8 cellular contexts compared by ENCODE assay signal in the genomic region with DNA sequence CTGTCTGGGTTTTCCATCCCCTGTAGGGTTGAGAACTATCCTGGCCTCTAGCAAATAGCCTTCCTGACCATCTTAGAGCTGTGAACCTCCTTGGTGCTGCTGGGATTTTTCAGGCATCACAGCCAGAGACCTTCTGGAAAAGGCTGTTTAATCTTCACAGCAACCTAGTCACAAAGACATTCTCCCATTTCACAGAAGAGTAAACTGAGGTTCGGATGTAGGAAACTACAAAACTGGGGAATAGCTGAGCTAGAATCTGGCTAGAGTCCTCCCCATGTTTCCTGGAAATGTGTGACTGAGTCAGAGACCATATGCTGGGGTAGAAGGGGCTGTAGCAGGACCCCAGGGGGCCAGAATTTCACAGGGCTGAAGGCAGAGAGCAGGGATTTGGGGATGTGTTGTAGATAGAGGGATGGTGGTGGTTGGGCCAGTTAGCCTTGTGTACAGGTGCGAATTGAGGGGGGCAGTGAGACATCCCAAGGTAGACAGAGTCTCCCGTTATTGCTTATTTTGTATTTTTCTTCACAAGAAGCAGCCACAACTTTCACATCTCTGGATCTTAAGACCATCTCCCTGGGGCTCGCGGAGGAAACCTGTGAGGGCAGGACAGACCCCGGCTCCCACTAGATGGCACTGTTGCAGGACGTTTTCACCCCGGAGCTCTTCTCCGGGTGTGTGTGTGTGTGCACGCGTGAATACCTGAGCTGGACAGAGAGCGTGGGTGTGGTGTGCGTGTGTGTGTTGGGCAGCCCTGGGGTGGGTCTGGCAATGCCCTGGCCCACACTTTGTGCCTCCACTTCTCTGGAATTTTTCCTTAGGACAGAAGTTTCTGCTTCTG.
A peak's percentile ranks its signal among the peaks of the same experiment; 100 is the strongest.
DNase-seq lines count a peak whose midpoint lies in the region; ATAC-seq, FAIRE-seq and TF ChIP-seq lines count a peak whose summit lies in the region.

No MANE protein-coding gene starts in this region.

- intact Hi-C loops in activated CD4-positive, alpha-beta T cell treated with anti-CD3 and anti-CD28 coated beads for 36 hours (cut with DNase I, micrococcal nuclease), result loop anchor here (2.0 to 5.0 kb wide), 2 partner anchors 91 to 217 kb away; no protein-coding TSS in a partner anchor
- intact Hi-C loops in HepG2 (cut with micrococcal nuclease; ENCODE audit: unreplicated experiment), result loop anchor here (2.0 to 5.0 kb wide), 3 partner anchors 91 to 217 kb away; no protein-coding TSS in a partner anchor

- CTCF ChIA-PET in HEK293T (lab: Yijun Ruan, JAX), result interaction anchor here (0.5 to 3.2 kb wide), 17 partner anchors 9 to 233 kb away, joined by 3 to 29 read pairs (median 3); no protein-coding TSS in a partner anchor
- CTCF ChIA-PET in activated CD4-positive, alpha-beta T cell treated with anti-CD3 and anti-CD28 coated beads for 36 hours (lab: Charles Lee), result interaction anchor here (0.6 to 3.0 kb wide), 23 partner anchors 9 to 565 kb away, joined by 3 to 26 read pairs (median 3); no protein-coding TSS in a partner anchor
- CTCF ChIA-PET in HepG2 (lab: Yijun Ruan, JAX; ENCODE audit: low intra/inter-chr PET ratio, low total read pairs), result interaction anchor here (1.6 to 3.1 kb wide), 3 partner anchors 91 to 218 kb away, joined by 5 to 45 read pairs (median 6); no protein-coding TSS in a partner anchor

- H3K9ac ChIP-seq in HepG2 (ENCODE audit: insufficient read depth, low read depth, low read length), result no peak overlapping the region

- peak; percentile 29 for DNase-seq in DMS53 treated with DMSO at 0.1 percent for 48 hours (lab: John Stamatoyannopoulos, UW; ENCODE audit: unreplicated experiment)
- DNase-seq in HEK293T (ENCODE audit: extremely low spot score), result peak; percentile 67
- peak; percentile 38 for DNase-seq in NCI-H2171 (lab: John Stamatoyannopoulos, UW)
- DNase-seq in activated CD4-positive, alpha-beta T cell treated with anti-CD3 and anti-CD28 coated beads for 36 hours, result peak; percentile 84
- peak; percentile 72 for DNase-seq in coronary artery (ENCODE audit: low spot score)
- peak; percentile 12 for DNase-seq in HepG2 (ENCODE audit: low spot score)
- DNase-seq in stimulated activated CD4-positive, alpha-beta T cell treated with anti-CD3 and anti-CD28 coated beads, TNF-alpha, amount 100 ng/mL, for 4 hours (ENCODE audit: low read depth in 3 of 3), result peak in 2 of 3 experiments; percentile 10 to 20

- TF ChIP-seq EP300 in HepG2 (IDR thresholded peaks at IDR 0.05; ENCODE audit: low read depth in 2 of 2, low read length in 2 of 2), result no peak
- no peak for TF ChIP-seq EP300 in HepG2 (CRISPR knock-in tag; IDR thresholded peaks at IDR 0.05; ENCODE audit: borderline replicate concordance)

- no peaks in the 10 kb centered on the region for H3K9me3 Mint-ChIP-seq in activated CD4-positive, alpha-beta T cell treated with anti-CD3 and anti-CD28 coated beads for 36 hours (ENCODE audit: low read depth)

- no TSS peak for BruUV-seq in HepG2 (replicated peaks; lab: Mats Ljungman, UMichigan)

- POLR2A ChIA-PET in HEK293T (lab: Yijun Ruan, JAX) (no interaction called here), HepG2 (lab: Yijun Ruan, JAX) (no interaction called here)
- POLR2A ChIA-PET in activated CD4-positive, alpha-beta T cell treated with anti-CD3 and anti-CD28 coated beads for 36 hours (lab: Charles Lee), result interaction anchor here (0.5 kb wide), 1 partner anchor 519 kb away, joined by 4 read pairs; no protein-coding TSS in a partner anchor

- peak; percentile 62 for ATAC-seq in activated CD4-positive, alpha-beta T cell treated with anti-CD3 and anti-CD28 coated beads for 36 hours
- peak; percentile 84 for ATAC-seq in HepG2
- ATAC-seq in GM21576 (IDR thresholded peaks at IDR 0.05; ENCODE audit: unreplicated experiment), result no peak

- WGBS in HepG2 (ENCODE audit: low lambda C conversion rate), result 2% methylated on average over 13 of the region's 13 CpGs

- no peak overlapping the region for H3K4me3 Mint-ChIP-seq in activated CD4-positive, alpha-beta T cell treated with anti-CD3 and anti-CD28 coated beads for 36 hours

- no peaks in the 10 kb centered on the region for H3K36me3 Mint-ChIP-seq in activated CD4-positive, alpha-beta T cell treated with anti-CD3 and anti-CD28 coated beads for 36 hours (ENCODE audit: low read depth)

- peaks cover 5% of the 10 kb centered on the region for H3K4me1 ChIP-seq in HepG2 (ENCODE audit: insufficient read depth, low read length)

- in situ Hi-C loops in HepG2 (cut with HindIII; ENCODE audit: extremely low pct_ligation_motif_present, low pct_unique_long_range_greater_than_20kb), result loop anchor here (5.0 kb wide), 1 partner anchor 216 kb away; no protein-coding TSS in a partner anchor

- TF ChIP-seq CTCF in coronary artery (IDR thresholded peaks at IDR 0.05) (peak; percentile 45), HepG2 (CRISPR knock-in tag; IDR thresholded peaks at IDR 0.05) (peak; percentile 83)

- no peaks in the 10 kb centered on the region for H3K9me3 ChIP-seq in HepG2 (ENCODE audit: low read length)

- H3K4me1 Mint-ChIP-seq in activated CD4-positive, alpha-beta T cell treated with anti-CD3 and anti-CD28 coated beads for 36 hours, result peaks cover 4% of the 10 kb centered on the region

- no peaks in the 10 kb centered on the region for H4K20me1 ChIP-seq in HepG2 (ENCODE audit: insufficient read depth, low read length)

- H3K27me3 ChIP-seq in HepG2 (ENCODE audit: control insufficient read depth in 1 of 2, insufficient read depth in 2 of 2, low read length in 2 of 2), result peaks cover 0 to 24% of the 10 kb centered on the region in 2 experiments; a peak in 3 of 5 replicates

- H3K36me3 ChIP-seq in HepG2 (replicated peaks in 1 of 2; ENCODE audit: control insufficient read depth in 1 of 2, insufficient read depth in 2 of 2, low read length in 2 of 2), result no peaks in the 10 kb centered on the region

- no peaks in the 10 kb centered on the region for H3K79me2 ChIP-seq in HepG2 (ENCODE audit: insufficient read depth, low read length)

- H3K4me3 ChIP-seq in coronary artery (no peak overlapping the region), HepG2 (replicated peaks in 1 of 3; ENCODE audit: insufficient read depth in 1 of 3, low read depth in 2 of 3, low read length in 3 of 3) (no peak overlapping the region)

- H3K27ac Mint-ChIP-seq in activated CD4-positive, alpha-beta T cell treated with anti-CD3 and anti-CD28 coated beads for 36 hours, result no peak overlapping the region

- no peak overlapping the region for H3K4me2 ChIP-seq in HepG2 (ENCODE audit: low read depth, low read length)

- peak; percentile 57 for TF ChIP-seq RAD21 in HepG2 (CRISPR knock-in tag; IDR thresholded peaks at IDR 0.05)

- no peak for TF ChIP-seq POLR2A in HepG2 (IDR thresholded peaks at IDR 0.05; ENCODE audit: insufficient read depth in 1 of 2, low read depth in 2 of 2, low read length in 2 of 2)

- H2AFZ ChIP-seq in HepG2 (ENCODE audit: low read length), result no peak overlapping the region

- peaks cover 15% of the 10 kb centered on the region for H3K27me3 Mint-ChIP-seq in activated CD4-positive, alpha-beta T cell treated with anti-CD3 and anti-CD28 coated beads for 36 hours

- FAIRE-seq in HepG2 (lab: Jason Lieb, UNC), result peak; percentile 79

- H3K27ac ChIP-seq in coronary artery, result no peak overlapping the region
- no peak overlapping the region for H3K27ac ChIP-seq in HepG2 (ENCODE audit: extremely low read length, insufficient read depth, low read length)

TF ChIP-seq in HEK293T, 16 proteins besides CTCF, POLR2A, EP300 and RAD21 (continues in another document):
- TF ChIP-seq HDGF (IDR thresholded peaks at IDR 0.05; ENCODE audit: borderline replicate concordance), result no peak
- TF ChIP-seq SP1 (IDR thresholded peaks at IDR 0.05), result no peak
- TF ChIP-seq L3MBTL2 (conservative IDR thresholded peaks at IDR 0.05), result no peak
- no peak for TF ChIP-seq BHLHE40 (IDR thresholded peaks at IDR 0.05; ENCODE audit: borderline replicate concordance)
- no peak for TF ChIP-seq ZNF384 (IDR thresholded peaks at IDR 0.05)
- no peak for TF ChIP-seq FOXK2 (IDR thresholded peaks at IDR 0.05)
- TF ChIP-seq LEF1 (IDR thresholded peaks at IDR 0.05; ENCODE audit: borderline replicate concordance), result no peak
- TF ChIP-seq FOXM1 (IDR thresholded peaks at IDR 0.05; ENCODE audit: borderline replicate concordance), result no peak
- TF ChIP-seq TARDBP (IDR thresholded peaks at IDR 0.05), result no peak
- no peak for TF ChIP-seq ARNT (IDR thresholded peaks at IDR 0.05)
- TF ChIP-seq FOXA1 (IDR thresholded peaks at IDR 0.05), result no peak
- no peak for TF ChIP-seq NFRKB (IDR thresholded peaks at IDR 0.05)
- no peak for TF ChIP-seq PKNOX1 (IDR thresholded peaks at IDR 0.05)

TF ChIP-seq in HepG2, 621 proteins besides CTCF, POLR2A, EP300 and RAD21 (continues in another document):
- peak; percentile 36; the same call in 1 of the 2 replicates for TF ChIP-seq KDM2A (CRISPR knock-in tag; IDR thresholded peaks at IDR 0.05; ENCODE audit: borderline replicate concordance, low read depth)
- peak; percentile 22 for TF ChIP-seq TEAD3 (CRISPR knock-in tag; optimal IDR thresholded peaks at IDR 0.05; ENCODE audit: borderline replicate concordance)
- peak; percentile 65 for TF ChIP-seq STAG1 (CRISPR knock-in tag; IDR thresholded peaks at IDR 0.05)
- peak; percentile 78 for TF ChIP-seq ZNF629 (CRISPR knock-in tag; conservative IDR thresholded peaks at IDR 0.05)

Comparison
In these comparisons a context has a peak if more than half of its experiments do, and no peak if none do; other contexts are left out.
1. DNase-seq: peak in every context shown above with its lines; median percentile 84 in activated CD4-positive, alpha-beta T cell treated with anti-CD3 and anti-CD28 coated beads for 36 hours; 72 in coronary artery; 67 in HEK293T; 38 in NCI-H2171; 29 in DMS53 treated with DMSO at 0.1 percent for 48 hours; 15 in stimulated activated CD4-positive, alpha-beta T cell treated with anti-CD3 and anti-CD28 coated beads, TNF-alpha, amount 100 ng/mL, for 4 hours; 12 in HepG2.